Comparison of ENCODE assay signal across 19 cellular contexts in genomic region chr6:92011681-92012245, GRCh38.
"Had no signal": no experiment of that assay in that cellular context is flagged by ENCODE, and none has a peak within 500 bp of the region (broad histone marks: within the 10 kb centered on the region; RNA-seq: fewer than 3 reads in every experiment).

No MANE protein-coding gene starts in this region.

- H3K4me1 ChIP-seq: heart right ventricle, neural progenitor cell, parathyroid adenoma, psoas muscle, sigmoid colon, testis, tibial nerve had no signal

- H3K36me3 Mint-ChIP-seq: neural progenitor cell had no signal

- H3K27ac Mint-ChIP-seq: natural killer cell treated with Interleukin-12 subunit alpha and Interleukin-12 subunit beta and Interleukin-15 and Interleukin-18, amount 100 ng/mL, for 72 hours; neural progenitor cell; stimulated activated naive CD8-positive, alpha-beta T cell treated with anti-CD3 and anti-CD28 coated beads, Interleukin-15, Interleukin-2, amounts not matched to agents 100 ng/mL and 50 ng/mL, for 24 hours had no signal

- DNase-seq: effector memory CD4-positive, alpha-beta T cell; heart right ventricle; hypothalamus; islet precursor cell; mammary epithelial cell; occipital lobe; retina; sigmoid colon; stimulated activated CD4-positive, alpha-beta T cell treated with anti-CD3 and anti-CD28 coated beads, Interleukin-12 subunit alpha, Interleukin-12 subunit beta, amount 100 ng/mL, for 4 hours; testis had no signal

- H3K4me3 Mint-ChIP-seq: central memory CD8-positive, alpha-beta T cell; natural killer cell treated with Interleukin-12 subunit alpha and Interleukin-12 subunit beta and Interleukin-15 and Interleukin-18, amount 100 ng/mL, for 72 hours; neural progenitor cell; stimulated activated naive CD8-positive, alpha-beta T cell treated with anti-CD3 and anti-CD28 coated beads, Interleukin-15, Interleukin-2, amounts not matched to agents 100 ng/mL and 50 ng/mL, for 24 hours had no signal

- H3K36me3 ChIP-seq: heart right ventricle, neural progenitor cell, sigmoid colon, tibial nerve had no signal

- ATAC-seq: esophagus mucosa; natural killer cell treated with Interleukin-12 subunit alpha and Interleukin-12 subunit beta and Interleukin-15 and Interleukin-18, amount 100 ng/mL, for 72 hours; psoas muscle had no signal

- H3K9me3 ChIP-seq: psoas muscle, testis had no signal

- H3K27me3 Mint-ChIP-seq: central memory CD8-positive, alpha-beta T cell; natural killer cell treated with Interleukin-12 subunit alpha and Interleukin-12 subunit beta and Interleukin-15 and Interleukin-18, amount 100 ng/mL, for 72 hours; stimulated activated naive CD8-positive, alpha-beta T cell treated with anti-CD3 and anti-CD28 coated beads, Interleukin-15, Interleukin-2, amounts not matched to agents 100 ng/mL and 50 ng/mL, for 24 hours had no signal

- H3K4me1 Mint-ChIP-seq: central memory CD8-positive, alpha-beta T cell; neural progenitor cell had no signal

- H3K27ac ChIP-seq: heart right ventricle, neural progenitor cell, parathyroid adenoma, psoas muscle, sigmoid colon, skin epidermis, testis, tibial nerve had no signal

- H3K4me3 ChIP-seq: heart right ventricle, neural progenitor cell, psoas muscle, sigmoid colon, skin epidermis, testis, tibial nerve had no signal

- H3K27me3 ChIP-seq: heart right ventricle, neural progenitor cell, sigmoid colon, testis, tibial nerve had no signal
